ENCODE assay signal across 25 cellular contexts in the genomic region with DNA sequence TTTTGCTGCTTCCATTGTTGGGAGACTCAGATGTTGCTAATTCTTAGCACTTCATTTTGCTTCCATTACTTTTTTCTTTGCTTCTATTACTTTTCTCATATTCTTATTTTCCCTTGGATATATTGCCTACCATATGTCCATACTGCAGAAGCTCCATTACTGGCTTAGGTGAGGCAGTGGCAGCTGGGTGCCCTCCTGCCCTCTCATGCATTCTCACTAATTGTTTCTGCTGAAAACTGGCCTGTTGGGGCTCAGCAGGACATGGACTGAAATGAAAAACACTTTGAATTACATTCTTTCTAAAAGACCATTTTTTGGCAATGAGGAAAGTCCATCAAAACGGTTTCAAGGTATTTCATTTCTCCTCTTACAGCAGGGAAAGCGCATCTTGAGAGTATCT.
A peak's percentile ranks its signal among the peaks of the same experiment; 100 is the strongest.
DNase-seq lines count a peak whose midpoint lies in the region; ATAC-seq and TF ChIP-seq lines count a peak whose summit lies in the region.
"Had no signal": no experiment of that assay in that cellular context is flagged by ENCODE, and none has a peak within 500 bp of the region (broad histone marks: within the 10 kb centered on the region; RNA-seq: fewer than 3 reads in every experiment).

No MANE protein-coding gene starts in this region.

- H3K4me1 Mint-ChIP-seq in WTC11: peaks cover 75% of the 10 kb centered on the region
- peaks cover 39 to 41% of the 10 kb centered on the region in 2 donors for H3K4me1 Mint-ChIP-seq in natural killer cell treated with Interleukin-12 subunit alpha and Interleukin-12 subunit beta and Interleukin-15 and Interleukin-18, amount 100 ng/mL, for 72 hours (ENCODE audit: low read depth in 2 of 2)

- H3K36me3 ChIP-seq in ES-I3 (ENCODE audit: insufficient read depth, low read length): no peaks in the 10 kb centered on the region
- H3K36me3 ChIP-seq in heart left ventricle: no peaks in the 10 kb centered on the region
- H3K36me3 ChIP-seq: stomach had no signal

- no peaks in the 10 kb centered on the region for H3K9me3 Mint-ChIP-seq in WTC11
- no peaks in the 10 kb centered on the region for H3K9me3 Mint-ChIP-seq in natural killer cell treated with Interleukin-12 subunit alpha and Interleukin-12 subunit beta and Interleukin-15 and Interleukin-18, amount 100 ng/mL, for 72 hours
- H3K9me3 Mint-ChIP-seq: activated CD4-positive, alpha-beta T cell treated with anti-CD3 and anti-CD28 coated beads, Interleukin-2, amount 10 ng/mL, durations not matched to agents 7 days and 5 days; activated naive CD8-positive, alpha-beta T cell treated with anti-CD3 and anti-CD28 coated beads for 36 hours; activated T-helper 17 cell treated with anti-CD3 and anti-CD28 coated beads, Interleukin-2, amount 50 U/mL, for 72 hours; CD8-positive, alpha-beta T cell; HFFc6; IgD-negative memory B cell; neural crest cell; type B pancreatic cell had no signal

- WGBS in heart left ventricle, 4 donors: 77 to 80% (median 79%) methylated on average over 2 of the region's 2 CpGs

- CTCF ChIA-PET in WTC11 (lab: Charles Lee): no interaction called here

- POLR2A ChIA-PET in WTC11 (lab: Charles Lee): no interaction called here

- no peaks in the 10 kb centered on the region for H3K27me3 ChIP-seq in heart left ventricle
- H3K27me3 ChIP-seq: stomach had no signal

- intact Hi-C loops in heart left ventricle (cut with DNase I): loop anchor here in 2 of 10 donors (10.0 kb wide), 1 partner anchor 98 kb away; no protein-coding TSS in a partner anchor

- TF ChIP-seq POLR2A in heart left ventricle (IDR thresholded peaks at IDR 0.05): no peak

- in situ Hi-C loops in GM13976 (cut with MboI; ENCODE audit: low sequenced_read_pairs, unreplicated experiment): no loop called here

- H3K4me1 ChIP-seq in ES-I3 (ENCODE audit: insufficient read depth, low read length) (peaks cover 47% of the 10 kb centered on the region), heart left ventricle (peaks cover 0 to 60% (median 15%) of the 10 kb centered on the region in 12 donors)

- H3K9me3 ChIP-seq in ES-I3 (ENCODE audit: control insufficient read depth, insufficient read depth, low read length): no peaks in the 10 kb centered on the region
- no peaks in the 10 kb centered on the region for H3K9me3 ChIP-seq in heart left ventricle
- H3K9me3 ChIP-seq: stomach had no signal

- peak overlapping the region; percentile 97 for H3K27ac Mint-ChIP-seq in WTC11
- H3K27ac Mint-ChIP-seq in natural killer cell treated with Interleukin-12 subunit alpha and Interleukin-12 subunit beta and Interleukin-15 and Interleukin-18, amount 100 ng/mL, for 72 hours: peak overlapping the region; percentile 5 to 68
- H3K27ac Mint-ChIP-seq: activated CD4-positive, alpha-beta T cell treated with anti-CD3 and anti-CD28 coated beads, Interleukin-2, amount 10 ng/mL, durations not matched to agents 7 days and 5 days; activated naive CD8-positive, alpha-beta T cell treated with anti-CD3 and anti-CD28 coated beads for 36 hours; activated T-helper 17 cell treated with anti-CD3 and anti-CD28 coated beads, Interleukin-2, amount 50 U/mL, for 72 hours; CD8-positive, alpha-beta T cell; HFFc6; IgD-negative memory B cell; type B pancreatic cell had no signal

- TF ChIP-seq CTCF in WTC11 (IDR thresholded peaks at IDR 0.05) (no peak), GM13976 (IDR thresholded peaks at IDR 0.05; ENCODE audit: borderline replicate concordance, control extremely low read depth, extremely low read depth, insufficient read depth, missing control alignments) (no peak), heart left ventricle (IDR thresholded peaks at IDR 0.05) (no peak)

- peak overlapping the region; percentile 54 for H3K4me3 Mint-ChIP-seq in WTC11
- no peak overlapping the region for H3K4me3 Mint-ChIP-seq in natural killer cell treated with Interleukin-12 subunit alpha and Interleukin-12 subunit beta and Interleukin-15 and Interleukin-18, amount 100 ng/mL, for 72 hours
- H3K4me3 Mint-ChIP-seq: activated CD4-positive, alpha-beta T cell treated with anti-CD3 and anti-CD28 coated beads, Interleukin-2, amount 10 ng/mL, durations not matched to agents 7 days and 5 days; activated naive CD8-positive, alpha-beta T cell treated with anti-CD3 and anti-CD28 coated beads for 36 hours; activated T-helper 17 cell treated with anti-CD3 and anti-CD28 coated beads, Interleukin-2, amount 50 U/mL, for 72 hours; CD8-positive, alpha-beta T cell; HFFc6; IgD-negative memory B cell; neural crest cell; type B pancreatic cell had no signal

- no peaks in the 10 kb centered on the region for H3K36me3 Mint-ChIP-seq in WTC11
- no peaks in the 10 kb centered on the region for H3K36me3 Mint-ChIP-seq in natural killer cell treated with Interleukin-12 subunit alpha and Interleukin-12 subunit beta and Interleukin-15 and Interleukin-18, amount 100 ng/mL, for 72 hours
- H3K36me3 Mint-ChIP-seq: activated naive CD8-positive, alpha-beta T cell treated with anti-CD3 and anti-CD28 coated beads for 36 hours; CD8-positive, alpha-beta T cell; type B pancreatic cell had no signal

- H3K27me3 Mint-ChIP-seq in WTC11 (ENCODE audit: low read depth): no peaks in the 10 kb centered on the region
- H3K27me3 Mint-ChIP-seq in natural killer cell treated with Interleukin-12 subunit alpha and Interleukin-12 subunit beta and Interleukin-15 and Interleukin-18, amount 100 ng/mL, for 72 hours: no peaks in the 10 kb centered on the region
- H3K27me3 Mint-ChIP-seq: activated CD4-positive, alpha-beta T cell treated with anti-CD3 and anti-CD28 coated beads, Interleukin-2, amount 10 ng/mL, durations not matched to agents 7 days and 5 days; activated naive CD8-positive, alpha-beta T cell treated with anti-CD3 and anti-CD28 coated beads for 36 hours; activated T-helper 17 cell treated with anti-CD3 and anti-CD28 coated beads, Interleukin-2, amount 50 U/mL, for 72 hours; IgD-negative memory B cell had no signal

- peak overlapping the region; percentile 40; the same call in 1 of the 2 replicates for H3K9ac ChIP-seq in ES-I3 (ENCODE audit: low read depth, low read length)

- peak overlapping the region in 1 of 12 donors; percentile 13 for H3K27ac ChIP-seq in heart left ventricle
- H3K27ac ChIP-seq: HL-60, stomach had no signal

- H3K4me3 ChIP-seq in heart left ventricle: no peak overlapping the region
- H3K4me3 ChIP-seq: stomach had no signal

- ATAC-seq in WTC11: no peak
- ATAC-seq in natural killer cell treated with Interleukin-12 subunit alpha and Interleukin-12 subunit beta and Interleukin-15 and Interleukin-18, amount 100 ng/mL, for 72 hours: no peak
- no peak for ATAC-seq in heart left ventricle
- ATAC-seq: activated T-helper 17 cell treated with anti-CD3 and anti-CD28 coated beads, Interleukin-2, amount 50 U/mL, for 72 hours; CD8-positive, alpha-beta T cell; left ventricle myocardium superior had no signal

- DNase-seq in NCI-H1092 (lab: John Stamatoyannopoulos, UW): peak; percentile 19
- no peak for DNase-seq in WTC11 (ENCODE audit: low spot score)
- DNase-seq in natural killer cell treated with Interleukin-12 subunit alpha and Interleukin-12 subunit beta and Interleukin-15 and Interleukin-18, amount 100 ng/mL, for 72 hours (ENCODE audit: low spot score): no peak
- no peak for DNase-seq in GM19240 (ENCODE audit: insufficient read length, low spot score)
- DNase-seq in GM13976 (ENCODE audit: low spot score): no peak
- DNase-seq in heart left ventricle: no peak
- DNase-seq in AML-193 (lab: John Stamatoyannopoulos, UW): no peak
- DNase-seq: activated CD4-positive, alpha-beta T cell treated with anti-CD3 and anti-CD28 coated beads, Interleukin-2, amount 10 ng/mL, durations not matched to agents 7 days and 5 days; activated naive CD8-positive, alpha-beta T cell treated with anti-CD3 and anti-CD28 coated beads for 36 hours; CD8-positive, alpha-beta T cell; DMS79 treated with DMSO at 0.1 percent for 48 hours; HFFc6; left ventricle myocardium superior; NCI-H2029 treated with DMSO at 0.1 percent for 48 hours; NCI-H510A; small intestine; stimulated activated CD4-positive, alpha-beta T cell treated with anti-CD3 and anti-CD28 coated beads, Interleukin-4, amount 100 ng/mL, for 24 hours; stomach; SW 1271 had no signal

TF ChIP-seq in WTC11, 78 proteins besides CTCF, POLR2A, EP300 and RAD21:
- TF ChIP-seq ZNF423 (CRISPR knock-in tag; IDR thresholded peaks at IDR 0.05) (0 out of 2 replicates have a peak, but pooled peaks have one; percentile 21), NFATC4 (CRISPR knock-in tag; IDR thresholded peaks at IDR 0.05) (no peak)
